Comparison of ENCODE assay signal across 9 cellular contexts in the genomic region with DNA sequence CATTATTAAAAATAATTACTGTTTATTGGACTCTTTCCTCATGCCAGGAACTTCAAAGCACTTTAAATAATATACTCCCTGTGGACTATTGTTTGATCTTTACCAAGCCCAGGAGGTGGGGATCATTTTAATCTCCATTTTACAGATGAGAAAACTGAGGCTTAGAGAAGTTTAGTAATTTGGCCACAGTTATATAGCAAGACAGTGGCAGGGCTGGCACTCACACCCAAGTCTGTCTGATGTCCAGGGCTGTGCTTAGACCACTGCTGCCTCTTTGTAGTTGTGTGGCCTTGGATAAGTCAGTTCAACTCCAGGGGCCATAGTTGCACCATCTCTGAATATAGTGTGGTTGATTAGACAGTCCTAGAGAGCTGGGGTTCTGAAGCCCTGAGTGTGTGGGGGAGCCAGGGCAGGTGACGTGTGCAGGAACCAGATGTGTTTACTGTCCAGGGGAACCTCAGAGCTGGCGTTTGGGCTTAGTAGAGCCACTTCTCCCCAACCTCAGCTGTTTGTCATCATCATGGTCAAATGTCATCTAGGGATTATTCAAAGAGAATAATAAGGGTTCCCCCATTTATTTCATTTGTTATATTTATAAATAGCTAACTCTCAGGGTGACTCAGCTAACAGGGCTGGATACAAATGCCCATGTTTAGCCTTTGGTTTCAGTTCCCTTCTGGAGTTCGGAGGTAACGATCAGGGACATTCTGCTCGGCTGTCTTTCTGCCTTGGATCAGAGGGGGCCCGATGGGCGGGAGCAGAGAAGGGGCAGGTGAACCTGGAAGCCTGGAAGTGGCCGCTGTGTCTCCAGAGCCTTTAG.
A peak's percentile ranks its signal among the peaks of the same experiment; 100 is the strongest.
DNase-seq lines count a peak whose midpoint lies in the region; ATAC-seq, FAIRE-seq and TF ChIP-seq lines count a peak whose summit lies in the region.
"Had no signal": no experiment of that assay in that cellular context is flagged by ENCODE, and none has a peak within 500 bp of the region (broad histone marks: within the 10 kb centered on the region; RNA-seq: fewer than 3 reads in every experiment).

No MANE protein-coding gene starts in this region.

- H3K4me3 ChIP-seq in vagina = no peak overlapping the region
- H3K4me3 ChIP-seq in SJCRH30 = no peak overlapping the region

- intact Hi-C loops in vagina (cut with DNase I) = no loop called here

- H3K4me1 ChIP-seq in vagina (no peaks in the 10 kb centered on the region), SJCRH30 (no peaks in the 10 kb centered on the region)

- H3K36me3 Mint-ChIP-seq in stimulated activated memory B cell treated with anti-CD40 and anti-IgM and Interleukin-4, amounts not matched to agents 10 μg/mL and 1 μg/mL and 100 μg/mL, for 72 hours = peaks cover 58% of the 10 kb centered on the region

- peak; percentile 66 for FAIRE-seq in GM19239 (lab: Jason Lieb, UNC)

- peak overlapping the region; percentile 58 for H3K4me3 Mint-ChIP-seq in stimulated activated memory B cell treated with anti-CD40 and anti-IgM and Interleukin-4, amounts not matched to agents 10 μg/mL and 1 μg/mL and 100 μg/mL, for 72 hours
- H3K4me3 Mint-ChIP-seq: activated CD8-positive, alpha-beta memory T cell treated with anti-CD3 and anti-CD28 coated beads, Interleukin-2, amount 10 ng/mL, durations not matched to agents 7 days and 5 days had no signal

- no peaks in the 10 kb centered on the region for H3K9me3 Mint-ChIP-seq in stimulated activated memory B cell treated with anti-CD40 and anti-IgM and Interleukin-4, amounts not matched to agents 10 μg/mL and 1 μg/mL and 100 μg/mL, for 72 hours

- H3K4me1 Mint-ChIP-seq in stimulated activated memory B cell treated with anti-CD40 and anti-IgM and Interleukin-4, amounts not matched to agents 10 μg/mL and 1 μg/mL and 100 μg/mL, for 72 hours = peaks cover 42% of the 10 kb centered on the region
- H3K4me1 Mint-ChIP-seq: activated CD8-positive, alpha-beta memory T cell treated with anti-CD3 and anti-CD28 coated beads, Interleukin-2, amount 10 ng/mL, durations not matched to agents 7 days and 5 days had no signal

- H3K36me3 ChIP-seq in vagina (no peaks in the 10 kb centered on the region), SJCRH30 (peaks cover 4% of the 10 kb centered on the region; the same call in 1 of the 2 replicates)

- peak; percentile 77 for ATAC-seq in HG02870 (IDR thresholded peaks at IDR 0.05; ENCODE audit: unreplicated experiment)
- peak; percentile 90 for ATAC-seq in stimulated activated memory B cell treated with anti-CD40 and anti-IgM and Interleukin-4, amounts not matched to agents 10 μg/mL and 1 μg/mL and 100 μg/mL, for 72 hours
- ATAC-seq: activated CD8-positive, alpha-beta memory T cell treated with anti-CD3 and anti-CD28 coated beads, Interleukin-2, amount 10 ng/mL, durations not matched to agents 7 days and 5 days had no signal

- no peak for TF ChIP-seq CTCF in vagina (IDR thresholded peaks at IDR 0.05)

- no peak overlapping the region for H3K27ac ChIP-seq in vagina
- no peak overlapping the region for H3K27ac ChIP-seq in SJCRH30

- H3K27ac Mint-ChIP-seq in stimulated activated memory B cell treated with anti-CD40 and anti-IgM and Interleukin-4, amounts not matched to agents 10 μg/mL and 1 μg/mL and 100 μg/mL, for 72 hours = peak overlapping the region; percentile 92
- H3K27ac Mint-ChIP-seq: activated CD8-positive, alpha-beta memory T cell treated with anti-CD3 and anti-CD28 coated beads, Interleukin-2, amount 10 ng/mL, durations not matched to agents 7 days and 5 days had no signal

- peak; percentile 60 for DNase-seq in GM19239 (ENCODE audit: insufficient read length, low spot score)
- peak; percentile 84 for DNase-seq in NOMO-1 treated with dmso at 0.1 percent for 144 hours (lab: John Stamatoyannopoulos, UW; ENCODE audit: unreplicated experiment)
- no peak for DNase-seq in NCI-H524 treated with DMSO at 0.1 percent for 48 hours (lab: John Stamatoyannopoulos, UW)
- no peak for DNase-seq in vagina (ENCODE audit: extremely low spot score in 2 of 2)
- no peak for DNase-seq in SJCRH30
- DNase-seq: activated CD8-positive, alpha-beta memory T cell treated with anti-CD3 and anti-CD28 coated beads, Interleukin-2, amount 10 ng/mL, durations not matched to agents 7 days and 5 days; NCI-H226 had no signal

- no peaks in the 10 kb centered on the region for H3K9me3 ChIP-seq in vagina
- no peaks in the 10 kb centered on the region for H3K9me3 ChIP-seq in SJCRH30 (replicated peaks)

- no peaks in the 10 kb centered on the region for H3K27me3 Mint-ChIP-seq in stimulated activated memory B cell treated with anti-CD40 and anti-IgM and Interleukin-4, amounts not matched to agents 10 μg/mL and 1 μg/mL and 100 μg/mL, for 72 hours
- H3K27me3 Mint-ChIP-seq: activated CD8-positive, alpha-beta memory T cell treated with anti-CD3 and anti-CD28 coated beads, Interleukin-2, amount 10 ng/mL, durations not matched to agents 7 days and 5 days had no signal

- no peaks in the 10 kb centered on the region for H3K27me3 ChIP-seq in vagina
- H3K27me3 ChIP-seq in SJCRH30 = no peaks in the 10 kb centered on the region

- TF ChIP-seq POLR2A in vagina (IDR thresholded peaks at IDR 0.05) = no peak

Comparison
In these comparisons a context has a peak if more than half of its experiments do, and no peak if none do; other contexts are left out.
1. DNase-seq: peak in GM19239 (single experiment) and NOMO-1 treated with dmso at 0.1 percent for 144 hours (single experiment); none in NCI-H524 treated with DMSO at 0.1 percent for 48 hours (single experiment), vagina (0 of 2) and SJCRH30 (0 of 2).